ENCODE assay signal across 8 cellular contexts in genomic region chr14:50232276-50232642, GRCh38. TPM values are rescaled to one million over a fixed set of nuclear protein-coding genes. Genes with fewer than 3 reads are reported as not detected.
DNase-seq lines count a peak whose midpoint lies in the region; ATAC-seq lines count a peak whose summit lies in the region.

No MANE protein-coding gene starts in this region.

- peak overlapping the region; percentile 68 for H3K4me3 Mint-ChIP-seq in activated naive CD8-positive, alpha-beta T cell treated with anti-CD3 and anti-CD28 coated beads, Interleukin-2, amount 10 ng/mL, durations not matched to agents 7 days and 5 days

- peaks cover 6% of the 10 kb centered on the region for H3K9me3 Mint-ChIP-seq in activated naive CD8-positive, alpha-beta T cell treated with anti-CD3 and anti-CD28 coated beads, Interleukin-2, amount 10 ng/mL, durations not matched to agents 7 days and 5 days

- H3K27ac ChIP-seq in substantia nigra (ENCODE audit: low read depth, low read length, poor library complexity, severe bottlenecking), result peak overlapping the region; percentile 94

- peak overlapping the region; percentile 61 for H3K27ac Mint-ChIP-seq in activated naive CD8-positive, alpha-beta T cell treated with anti-CD3 and anti-CD28 coated beads, Interleukin-2, amount 10 ng/mL, durations not matched to agents 7 days and 5 days

- ATAC-seq in activated naive CD8-positive, alpha-beta T cell treated with anti-CD3 and anti-CD28 coated beads, Interleukin-2, amount 10 ng/mL, durations not matched to agents 7 days and 5 days (ENCODE audit: low read depth), result no peak
- ATAC-seq in GM21423 (IDR thresholded peaks at IDR 0.05; ENCODE audit: unreplicated experiment), result no peak

- POLR2A ChIA-PET in activated naive CD8-positive, alpha-beta T cell treated with anti-CD3 and anti-CD28 coated beads, Interleukin-2, amount 10 ng/mL, durations not matched to agents 7 days and 5 days (lab: Charles Lee), result interaction anchor here (1.2 kb wide), 3 partner anchors 80 to 646 kb away, joined by 6 to 9 read pairs (median 7); partner anchors contain the start of gene RPS29

- H3K36me3 Mint-ChIP-seq in activated naive CD8-positive, alpha-beta T cell treated with anti-CD3 and anti-CD28 coated beads, Interleukin-2, amount 10 ng/mL, durations not matched to agents 7 days and 5 days, result peaks cover 13% of the 10 kb centered on the region

- peak; percentile 34 for DNase-seq in NCI-H146 (lab: John Stamatoyannopoulos, UW)
- no peak for DNase-seq in NCI-H146 treated with DMSO at 0.1 percent for 48 hours (lab: John Stamatoyannopoulos, UW; ENCODE audit: unreplicated experiment)
- DNase-seq in activated naive CD8-positive, alpha-beta T cell treated with anti-CD3 and anti-CD28 coated beads, Interleukin-2, amount 10 ng/mL, durations not matched to agents 7 days and 5 days, result no peak
- DNase-seq in iPS-NIHi11 (ENCODE audit: low spot score), result peak; percentile 26
- DNase-seq in substantia nigra (lab: John Stamatoyannopoulos, UW), result peak in 3 of 49 donors; percentile 40 to 53 (median 47)
- DNase-seq in RKO (ENCODE audit: low spot score), result no peak
- DNase-seq in NCI-H2196 treated with DMSO at 0.1 percent for 48 hours (lab: John Stamatoyannopoulos, UW; ENCODE audit: unreplicated experiment), result no peak

- H3K27me3 Mint-ChIP-seq in activated naive CD8-positive, alpha-beta T cell treated with anti-CD3 and anti-CD28 coated beads, Interleukin-2, amount 10 ng/mL, durations not matched to agents 7 days and 5 days, result no peaks in the 10 kb centered on the region

- H3K4me1 Mint-ChIP-seq in activated naive CD8-positive, alpha-beta T cell treated with anti-CD3 and anti-CD28 coated beads, Interleukin-2, amount 10 ng/mL, durations not matched to agents 7 days and 5 days, result peaks cover 17% of the 10 kb centered on the region

RNA-seq across cellular contexts. Expression of gene SOS2, which starts 0.9 kb away (rescaled TPM):
- 10 to 100 TPM; 34.6 to 36.1 TPM for total RNA-seq in activated naive CD8-positive, alpha-beta T cell treated with anti-CD3 and anti-CD28 coated beads, Interleukin-2, amount 10 ng/mL, durations not matched to agents 7 days and 5 days

Comparison
In these comparisons a context has a peak if more than half of its experiments do, and no peak if none do; other contexts are left out.
1. DNase-seq: peak in NCI-H146 (single experiment) and iPS-NIHi11 (single experiment); none in NCI-H146 treated with DMSO at 0.1 percent for 48 hours (single experiment), activated naive CD8-positive, alpha-beta T cell treated with anti-CD3 and anti-CD28 coated beads, Interleukin-2, amount 10 ng/mL, durations not matched to agents 7 days and 5 days (single experiment), RKO (single experiment) and NCI-H2196 treated with DMSO at 0.1 percent for 48 hours (single experiment).